ENCODE assay signal across 26 cellular contexts in genomic region chr1:6142734-6143133, GRCh38.
"Had no signal": no experiment of that assay in that cellular context is flagged by ENCODE, and none has a peak within 500 bp of the region (broad histone marks: within the 10 kb centered on the region; RNA-seq: fewer than 3 reads in every experiment).

No MANE protein-coding gene starts in this region.

- H3K27me3 Mint-ChIP-seq: activated CD4-positive, alpha-beta T cell treated with anti-CD3 and anti-CD28 coated beads, Interleukin-2, amount 10 ng/mL, durations not matched to agents 24 days and 14 days; activated naive CD8-positive, alpha-beta T cell had no signal

- H3K9me3 Mint-ChIP-seq: activated CD4-positive, alpha-beta T cell treated with anti-CD3 and anti-CD28 coated beads, Interleukin-2, amount 10 ng/mL, durations not matched to agents 24 days and 14 days; activated naive CD4-positive, alpha-beta T cell treated with anti-CD3 and anti-CD28 coated beads, Interleukin-2, amount 10 ng/mL, durations not matched to agents 7 days and 5 days; activated naive CD8-positive, alpha-beta T cell treated with anti-CD3 and anti-CD28 coated beads, Interleukin-2, amount 50 U/mL, for 24 hours; activated T-cell treated with anti-CD3 and anti-CD28 coated beads, Interleukin-2, amount 50 U/mL, for 4 hours; activated T-helper 1 cell treated with anti-CD3 and anti-CD28 coated beads, Interleukin-12 subunit alpha, Interleukin-12 subunit beta, Interleukin-2, Interleukin-4 antibody, amounts not matched to agents 30 ng/mL and 10 ng/mL and 1 ng/mL, durations not matched to agents 14 hours and 24 hours and 36 hours; T-helper 1 cell treated with Interleukin-12 subunit alpha and Interleukin-12 subunit beta and Interleukin-4 antibody, amounts not matched to agents 30 μg/mL and 1 μg/mL, for 36 hours; T-helper 2 cell treated with Interferon-gamma antibody and Interleukin-4, amounts not matched to agents 5 μg/mL and 100 μg/mL, for 36 hours had no signal

- ATAC-seq: activated CD8-positive, alpha-beta T cell treated with anti-CD3 and anti-CD28 coated beads, Interleukin-2, amount 10 ng/mL, durations not matched to agents 7 days and 5 days; activated naive CD8-positive, alpha-beta T cell treated with anti-CD3 and anti-CD28 coated beads, Interleukin-2, amount 50 U/mL, for 24 hours; activated T-cell treated with anti-CD3 and anti-CD28 coated beads, Interleukin-2, amount 50 U/mL, for 4 hours had no signal

- H3K4me3 Mint-ChIP-seq: activated CD4-positive, alpha-beta T cell treated with anti-CD3 and anti-CD28 coated beads, Interleukin-2, amount 10 ng/mL, durations not matched to agents 24 days and 14 days; activated CD8-positive, alpha-beta T cell treated with anti-CD3 and anti-CD28 coated beads, Interleukin-2, amount 10 ng/mL, durations not matched to agents 7 days and 5 days; activated naive CD4-positive, alpha-beta T cell treated with anti-CD3 and anti-CD28 coated beads, Interleukin-2, amount 10 ng/mL, durations not matched to agents 7 days and 5 days; activated naive CD8-positive, alpha-beta T cell; activated naive CD8-positive, alpha-beta T cell treated with anti-CD3 and anti-CD28 coated beads, Interleukin-2, amount 50 U/mL, for 24 hours; activated T-cell treated with anti-CD3 and anti-CD28 coated beads, Interleukin-2, amount 50 U/mL, for 4 hours; activated T-helper 1 cell treated with anti-CD3 and anti-CD28 coated beads, Interleukin-12 subunit alpha, Interleukin-12 subunit beta, Interleukin-2, Interleukin-4 antibody, amounts not matched to agents 30 ng/mL and 10 ng/mL and 1 ng/mL, durations not matched to agents 14 hours and 24 hours and 36 hours; T-helper 1 cell treated with Interleukin-12 subunit alpha and Interleukin-12 subunit beta and Interleukin-4 antibody, amounts not matched to agents 30 μg/mL and 1 μg/mL, for 36 hours; T-helper 2 cell treated with Interferon-gamma antibody and Interleukin-4, amounts not matched to agents 5 μg/mL and 100 μg/mL, for 36 hours had no signal

- H3K4me1 Mint-ChIP-seq: activated CD4-positive, alpha-beta T cell treated with anti-CD3 and anti-CD28 coated beads, Interleukin-2, amount 10 ng/mL, durations not matched to agents 24 days and 14 days; activated naive CD4-positive, alpha-beta T cell treated with anti-CD3 and anti-CD28 coated beads, Interleukin-2, amount 10 ng/mL, durations not matched to agents 7 days and 5 days; activated naive CD8-positive, alpha-beta T cell treated with anti-CD3 and anti-CD28 coated beads, Interleukin-2, amount 50 U/mL, for 24 hours had no signal

- DNase-seq: activated CD4-positive, alpha-beta T cell treated with anti-CD3 and anti-CD28 coated beads, Interleukin-2, amount 10 ng/mL, durations not matched to agents 24 days and 14 days; activated CD4-positive, alpha-beta T cell treated with anti-CD3 and anti-CD28 coated beads, Interleukin-2, amount 50 U/mL, for 4 hours; activated CD8-positive, alpha-beta T cell treated with anti-CD3 and anti-CD28 coated beads, Interleukin-2, amount 10 ng/mL, durations not matched to agents 7 days and 5 days; activated naive CD4-positive, alpha-beta T cell treated with anti-CD3 and anti-CD28 coated beads, Interleukin-2, amount 10 ng/mL, durations not matched to agents 7 days and 5 days; activated naive CD8-positive, alpha-beta T cell treated with anti-CD3 and anti-CD28 coated beads, Interleukin-2, amount 50 U/mL, for 24 hours; activated T-cell treated with anti-CD3 and anti-CD28 coated beads, Interleukin-2, amount 50 U/mL, for 4 hours; amniotic stem cell; Kasumi-1; KG1; MG63; NCI-H1048; NCI-H1105 treated with DMSO at 0.1 percent for 48 hours; NCI-H1436; NCI-H1694; NCI-H1930; NCI-H2081 treated with DMSO at 0.1 percent for 48 hours; NCI-H345; NCI-H524 treated with DMSO at 0.1 percent for 48 hours; Peyer's patch; RPMI8226; SHP77 treated with DMSO at 0.1 percent for 48 hours; SK-N-SH had no signal

- H3K36me3 Mint-ChIP-seq: activated naive CD4-positive, alpha-beta T cell treated with anti-CD3 and anti-CD28 coated beads, Interleukin-2, amount 10 ng/mL, durations not matched to agents 7 days and 5 days; activated naive CD8-positive, alpha-beta T cell had no signal

- H3K27ac Mint-ChIP-seq: activated CD4-positive, alpha-beta T cell treated with anti-CD3 and anti-CD28 coated beads, Interleukin-2, amount 10 ng/mL, durations not matched to agents 24 days and 14 days; activated CD8-positive, alpha-beta T cell treated with anti-CD3 and anti-CD28 coated beads, Interleukin-2, amount 10 ng/mL, durations not matched to agents 7 days and 5 days; activated naive CD4-positive, alpha-beta T cell treated with anti-CD3 and anti-CD28 coated beads, Interleukin-2, amount 10 ng/mL, durations not matched to agents 7 days and 5 days; activated naive CD8-positive, alpha-beta T cell; activated naive CD8-positive, alpha-beta T cell treated with anti-CD3 and anti-CD28 coated beads, Interleukin-2, amount 50 U/mL, for 24 hours; activated T-helper 1 cell treated with anti-CD3 and anti-CD28 coated beads, Interleukin-12 subunit alpha, Interleukin-12 subunit beta, Interleukin-2, Interleukin-4 antibody, amounts not matched to agents 30 ng/mL and 10 ng/mL and 1 ng/mL, durations not matched to agents 14 hours and 24 hours and 36 hours; T-helper 1 cell treated with Interleukin-12 subunit alpha and Interleukin-12 subunit beta and Interleukin-4 antibody, amounts not matched to agents 30 μg/mL and 1 μg/mL, for 36 hours; T-helper 2 cell treated with Interferon-gamma antibody and Interleukin-4, amounts not matched to agents 5 μg/mL and 100 μg/mL, for 36 hours had no signal
